ENCODE assay signal across 16 cellular contexts in the genomic region with DNA sequence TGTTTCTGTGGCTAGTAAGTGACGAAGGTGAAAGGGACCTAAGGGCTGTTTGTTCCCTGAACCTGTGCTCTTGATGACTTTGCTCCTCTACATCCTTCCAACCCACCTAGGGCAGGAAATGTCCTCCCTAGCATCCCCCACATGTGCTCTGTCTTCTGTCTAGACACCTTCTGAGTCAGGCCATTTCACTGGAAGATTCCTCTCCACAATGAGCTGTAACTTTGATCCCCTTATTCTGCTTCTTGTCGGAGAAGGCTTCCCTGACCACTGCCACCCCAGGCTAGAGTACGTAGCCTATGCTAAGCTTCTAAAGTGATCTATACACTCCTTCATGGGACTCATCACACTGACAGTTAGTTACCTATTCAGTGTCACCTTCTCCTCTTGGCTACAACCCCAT. TPM values are rescaled to one million over a fixed set of nuclear protein-coding genes. Genes with fewer than 3 reads are reported as not detected.
DNase-seq lines count a peak whose midpoint lies in the region; ATAC-seq and TF ChIP-seq lines count a peak whose summit lies in the region.
"Had no signal": no experiment of that assay in that cellular context is flagged by ENCODE, and none has a peak within 500 bp of the region (broad histone marks: within the 10 kb centered on the region; RNA-seq: fewer than 3 reads in every experiment).

No MANE protein-coding gene starts in this region.

- H3K4me3 ChIP-seq in esophagus muscularis mucosa (no peak overlapping the region), smooth muscle cell (no peak overlapping the region)
- H3K4me3 ChIP-seq: HAP-1 had no signal

- no peaks in the 10 kb centered on the region for H3F3A ChIP-seq in smooth muscle cell (ENCODE audit: low read depth)

- WGBS in esophagus muscularis mucosa, result 100% methylated on average over 3 of the region's 3 CpGs
- 46% methylated on average over 3 of the region's 3 CpGs for WGBS in smooth muscle cell (ENCODE audit: low lambda C conversion rate)

- H3K4me1 ChIP-seq in esophagus muscularis mucosa (peaks cover 0 to 8% (median 5%) of the 10 kb centered on the region in 4 donors), smooth muscle cell (ENCODE audit: low read depth) (no peaks in the 10 kb centered on the region)
- H3K4me1 ChIP-seq: BE2C, HAP-1 had no signal

- H2AFZ ChIP-seq in smooth muscle cell (ENCODE audit: low read depth), result no peak overlapping the region

- H3K36me3 ChIP-seq in esophagus muscularis mucosa, result no peaks in the 10 kb centered on the region
- no peaks in the 10 kb centered on the region for H3K36me3 ChIP-seq in smooth muscle cell (ENCODE audit: low read depth)
- H3K36me3 ChIP-seq: BE2C, HAP-1 had no signal

- TF ChIP-seq POLR2A in esophagus muscularis mucosa (IDR thresholded peaks at IDR 0.05; ENCODE audit: low read depth), result no peak

- H3K79me2 ChIP-seq in smooth muscle cell (ENCODE audit: low read depth), result no peaks in the 10 kb centered on the region

- intact Hi-C loops in esophagus muscularis mucosa (cut with DNase I), result no loop called here

- H3K4me2 ChIP-seq in smooth muscle cell, result no peak overlapping the region

- H4K20me1 ChIP-seq in smooth muscle cell (ENCODE audit: low read depth), result no peaks in the 10 kb centered on the region

- TF ChIP-seq EP300 in esophagus muscularis mucosa (IDR thresholded peaks at IDR 0.05), result no peak

- DNase-seq in amniotic epithelial cell (ENCODE audit: low read depth), result peak; percentile 10
- DNase-seq in esophagus muscularis mucosa (ENCODE audit: extremely low spot score), result peak; percentile 60
- no peak for DNase-seq in smooth muscle cell (lab: John Stamatoyannopoulos, UW; ENCODE audit: unreplicated experiment)
- DNase-seq in LoVo (ENCODE audit: low spot score), result no peak
- no peak for DNase-seq in midbrain (lab: John Stamatoyannopoulos, UW)
- DNase-seq: ACHN; BE2C; C1 segment of cervical spinal cord; CD4-positive, CD25-positive, alpha-beta regulatory T cell; CD8-positive, alpha-beta memory T cell; COR-L47; DMS 273 treated with DMSO at 0.1 percent for 48 hours had no signal

- ATAC-seq in HG03045 (IDR thresholded peaks at IDR 0.05; ENCODE audit: unreplicated experiment), result no peak

- TF ChIP-seq CTCF in esophagus muscularis mucosa (IDR thresholded peaks at IDR 0.05) (no peak), smooth muscle cell (IDR thresholded peaks at IDR 0.05; ENCODE audit: borderline replicate concordance, insufficient read depth, poor library complexity, severe bottlenecking) (no peak)

- no peaks in the 10 kb centered on the region for H3K9me3 ChIP-seq in esophagus muscularis mucosa
- H3K9me3 ChIP-seq in smooth muscle cell (replicated peaks; ENCODE audit: low read depth), result no peaks in the 10 kb centered on the region
- H3K9me3 ChIP-seq: BE2C, HAP-1 had no signal

- no peak overlapping the region for H3K27ac ChIP-seq in esophagus muscularis mucosa (replicated peaks in 1 of 4)
- H3K27ac ChIP-seq in smooth muscle cell (ENCODE audit: low read depth), result peak overlapping the region; percentile 77
- H3K27ac ChIP-seq: HL-60 had no signal

- no peaks in the 10 kb centered on the region for H3K27me3 ChIP-seq in esophagus muscularis mucosa
- H3K27me3 ChIP-seq in smooth muscle cell (ENCODE audit: low read depth), result no peaks in the 10 kb centered on the region
- H3K27me3 ChIP-seq: BE2C had no signal

- H3K9ac ChIP-seq in smooth muscle cell (ENCODE audit: low read depth), result no peak overlapping the region

RNA-seq across cellular contexts. Expression of gene SPAAR, which starts 21.7 kb away (rescaled TPM):
- total RNA-seq in esophagus muscularis mucosa (1 to 10 TPM; 2.1 to 5.7 (median 2.8) TPM), smooth muscle cell (not detected in 2 replicates)
- 0.26 TPM in 2 replicates for polyA plus RNA-seq in smooth muscle cell
- total RNA-seq: CD4-positive, CD25-positive, alpha-beta regulatory T cell; CD8-positive, alpha-beta memory T cell had no signal
- polyA plus RNA-seq: CD4-positive, CD25-positive, alpha-beta regulatory T cell; CD8-positive, alpha-beta memory T cell had no signal

RNA-seq across cellular contexts. Expression of gene HRCT1, which starts 25.0 kb away (rescaled TPM):
- total RNA-seq in esophagus muscularis mucosa, result 10 to 100 TPM in 2 of 4 donors, 1 to 10 TPM in 2; 3.7 to 53.0 (median 15.6) TPM
- 1.1 TPM in 1 of 2 replicates, not detected in the other for total RNA-seq in smooth muscle cell
- polyA plus RNA-seq in smooth muscle cell, result 0.45 TPM in 1 of 2 replicates, not detected in the other
- total RNA-seq: CD4-positive, CD25-positive, alpha-beta regulatory T cell; CD8-positive, alpha-beta memory T cell; H4 had no signal
- polyA plus RNA-seq: CD4-positive, CD25-positive, alpha-beta regulatory T cell; CD8-positive, alpha-beta memory T cell had no signal

RNA-seq across cellular contexts. Expression of gene OR2S2, which starts 27.0 kb away (rescaled TPM):
- total RNA-seq in esophagus muscularis mucosa (not detected), smooth muscle cell (0.13 TPM in 1 of 2 replicates, not detected in the other)
- 0.21 TPM in 1 of 2 replicates, not detected in the other for polyA plus RNA-seq in smooth muscle cell
- total RNA-seq: CD4-positive, CD25-positive, alpha-beta regulatory T cell; CD8-positive, alpha-beta memory T cell; H4 had no signal
- polyA plus RNA-seq: CD4-positive, CD25-positive, alpha-beta regulatory T cell; CD8-positive, alpha-beta memory T cell had no signal

Comparison
In these comparisons a context has a peak if more than half of its experiments do, and no peak if none do; other contexts are left out.
1. DNase-seq: peak in amniotic epithelial cell (single experiment) and esophagus muscularis mucosa (single experiment); none in smooth muscle cell (single experiment), LoVo (single experiment) and midbrain (single experiment).